ENCODE assay signal across 9 cellular contexts in the genomic region with DNA sequence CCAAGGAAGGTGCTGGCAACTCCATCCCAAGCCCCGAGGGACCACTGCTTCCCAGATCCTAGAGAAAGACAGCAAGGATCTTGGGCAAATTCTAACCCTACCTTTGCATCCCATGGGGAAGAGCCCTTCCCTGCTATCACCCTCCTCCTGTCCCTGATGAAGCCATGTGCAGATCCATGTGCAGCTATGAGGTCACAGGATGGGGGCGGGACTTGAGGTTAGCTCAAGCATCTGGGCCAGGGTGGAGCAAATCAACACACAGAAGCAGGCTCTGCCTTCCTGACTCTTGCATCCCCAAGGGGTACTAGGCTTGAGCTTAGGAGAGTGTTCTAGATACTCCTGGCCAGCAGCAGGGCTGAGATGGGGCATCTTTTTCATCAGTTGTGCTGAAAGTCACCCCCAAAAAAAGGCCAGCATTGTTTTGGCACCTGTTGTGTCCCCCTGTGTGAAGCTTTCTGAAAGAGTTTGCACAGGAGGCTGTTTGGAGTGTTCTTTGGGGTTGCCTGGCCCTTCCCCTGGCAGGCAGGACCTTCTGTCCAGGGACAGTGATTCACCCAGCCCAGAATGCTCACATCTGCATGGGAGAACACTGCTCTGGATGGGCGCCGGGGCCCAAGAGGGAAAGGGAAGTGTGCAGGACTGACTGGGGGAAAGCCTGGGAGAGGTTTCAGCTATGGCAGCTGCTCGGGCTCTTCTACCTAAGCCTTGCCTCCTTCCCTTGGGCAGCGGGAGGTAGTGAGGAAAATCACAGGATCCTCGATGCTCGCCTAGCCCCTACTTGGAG. TPM values are rescaled to one million over a fixed set of nuclear protein-coding genes. Genes with fewer than 3 reads are reported as not detected.
A peak's percentile ranks its signal among the peaks of the same experiment; 100 is the strongest.
DNase-seq lines count a peak whose midpoint lies in the region; ATAC-seq, FAIRE-seq and TF ChIP-seq lines count a peak whose summit lies in the region.
"Had no signal": no experiment of that assay in that cellular context is flagged by ENCODE, and none has a peak within 500 bp of the region (broad histone marks: within the 10 kb centered on the region; RNA-seq: fewer than 3 reads in every experiment).

No MANE protein-coding gene starts in this region.

- H3K18ac ChIP-seq in neuronal stem cell (ENCODE audit: low read length) = no peak overlapping the region

- no peak for TF ChIP-seq CTCF in CD14-positive monocyte (IDR thresholded peaks at IDR 0.05)
- no peak for TF ChIP-seq CTCF in epithelial cell of esophagus (IDR thresholded peaks at IDR 0.05; ENCODE audit: insufficient read depth, low read depth, low read length, missing control alignments)

- H3K4me2 ChIP-seq in neuronal stem cell (ENCODE audit: insufficient read depth, low read length, poor library complexity, severe bottlenecking) = no peak overlapping the region

- H3K4me1 ChIP-seq in small intestine (ENCODE audit: control insufficient read depth in 2 of 2, insufficient read depth in 1 of 2, low read depth in 1 of 2, low read length in 1 of 2) (peaks cover 0 to 18% of the 10 kb centered on the region in 2 donors), neuronal stem cell (ENCODE audit: control insufficient read depth in 2 of 2, insufficient read depth in 1 of 2, low read depth in 1 of 2, low read length in 2 of 2) (peaks cover 2 to 3% of the 10 kb centered on the region in 2 donors)

- CTCF ChIA-PET in activated CD4-positive, alpha-beta T cell treated with anti-CD3 and anti-CD28 coated beads, Interleukin-2, amount 10 ng/mL, durations not matched to agents 7 days and 5 days (lab: Charles Lee) = interaction anchor here (0.6 to 4.0 kb wide), 5 partner anchors 11 to 62 kb away, joined by 4 to 25 read pairs (median 5); no protein-coding TSS in a partner anchor

- H4K91ac ChIP-seq in neuronal stem cell (ENCODE audit: low read depth, low read length, poor library complexity) = no peak overlapping the region

- H3K9me3 ChIP-seq in small intestine (ENCODE audit: control insufficient read depth, low read depth) (no peaks in the 10 kb centered on the region), neuronal stem cell (replicated peaks in 1 of 2; ENCODE audit: control insufficient read depth in 2 of 2, insufficient read depth in 1 of 2, low read depth in 1 of 2, low read length in 2 of 2) (no peaks in the 10 kb centered on the region)

- no peak overlapping the region for H3K23ac ChIP-seq in neuronal stem cell (ENCODE audit: low read depth, low read length, poor library complexity)

- peaks cover 68% of the 10 kb centered on the region for H3K4me1 Mint-ChIP-seq in CD14-positive monocyte
- peaks cover 69% of the 10 kb centered on the region for H3K4me1 Mint-ChIP-seq in activated CD4-positive, alpha-beta T cell treated with anti-CD3 and anti-CD28 coated beads, Interleukin-2, amount 10 ng/mL, durations not matched to agents 7 days and 5 days

- no peaks in the 10 kb centered on the region for H3K79me1 ChIP-seq in neuronal stem cell (ENCODE audit: low read depth, low read length)

- no peaks in the 10 kb centered on the region for H3K9me3 Mint-ChIP-seq in CD14-positive monocyte
- H3K9me3 Mint-ChIP-seq in activated CD4-positive, alpha-beta T cell treated with anti-CD3 and anti-CD28 coated beads, Interleukin-2, amount 10 ng/mL, durations not matched to agents 7 days and 5 days = no peaks in the 10 kb centered on the region

- H3K27me3 ChIP-seq in small intestine (ENCODE audit: control insufficient read depth in 2 of 2, insufficient read depth in 2 of 2, low read length in 2 of 2) = no peaks in the 10 kb centered on the region
- H3K27me3 ChIP-seq in neuronal stem cell (ENCODE audit: control insufficient read depth in 3 of 3, insufficient read depth in 3 of 3, low read depth in 1 of 3, low read length in 3 of 3) = peaks cover 0 to 51% (median 0%) of the 10 kb centered on the region in 3 experiments
- H3K27me3 ChIP-seq: cardiac muscle cell had no signal

- peaks cover 0 to 11% (median 3%) of the 10 kb centered on the region in 3 donors for H3K27me3 Mint-ChIP-seq in CD14-positive monocyte (ENCODE audit: low read depth in 3 of 3)
- no peaks in the 10 kb centered on the region for H3K27me3 Mint-ChIP-seq in activated CD4-positive, alpha-beta T cell treated with anti-CD3 and anti-CD28 coated beads, Interleukin-2, amount 10 ng/mL, durations not matched to agents 7 days and 5 days

- 74 to 83% (median 81%) methylated on average over 4 to 8 of the region's 8 CpGs for WGBS in small intestine, 3 donors
- WGBS in neuronal stem cell (ENCODE audit: extremely low coverage in 2 of 2, insufficient read length in 2 of 2, insufficient replicate concordance in 1 of 2), 2 donors = no CpG with 5 or more reads among the region's 8 CpGs

- POLR2A ChIA-PET in activated CD4-positive, alpha-beta T cell treated with anti-CD3 and anti-CD28 coated beads, Interleukin-2, amount 10 ng/mL, durations not matched to agents 7 days and 5 days (lab: Charles Lee) = no interaction called here

- no peak overlapping the region for H2BK5ac ChIP-seq in neuronal stem cell (ENCODE audit: low read length)

- intact Hi-C loops in CD14-positive monocyte (cut with micrococcal nuclease) = loop anchor here in 1 of 2 donors (2.0 kb wide), 1 partner anchor 18 kb away; no protein-coding TSS in a partner anchor

- no peak for ATAC-seq in GM18519 (IDR thresholded peaks at IDR 0.05; ENCODE audit: low FRiP score, unreplicated experiment)

- no peak overlapping the region for H3K14ac ChIP-seq in neuronal stem cell (ENCODE audit: low read length)

- no peak for FAIRE-seq in small intestine (lab: Jason Lieb, UNC)

- no peaks in the 10 kb centered on the region for H3K36me3 Mint-ChIP-seq in CD14-positive monocyte
- peaks cover 4% of the 10 kb centered on the region for H3K36me3 Mint-ChIP-seq in activated CD4-positive, alpha-beta T cell treated with anti-CD3 and anti-CD28 coated beads, Interleukin-2, amount 10 ng/mL, durations not matched to agents 7 days and 5 days (ENCODE audit: low read depth)

- no peak overlapping the region for H3K4me3 ChIP-seq in epithelial cell of esophagus (ENCODE audit: low read length)
- H3K4me3 ChIP-seq in small intestine (ENCODE audit: low read depth in 1 of 2, low read length in 2 of 2) = no peak overlapping the region
- H3K4me3 ChIP-seq in neuronal stem cell (ENCODE audit: low read length in 2 of 2) = no peak overlapping the region
- H3K4me3 ChIP-seq: cardiac muscle cell had no signal

- H3K27ac Mint-ChIP-seq in CD14-positive monocyte = peak overlapping the region; percentile 65 to 99 (median 72)
- H3K27ac Mint-ChIP-seq in activated CD4-positive, alpha-beta T cell treated with anti-CD3 and anti-CD28 coated beads, Interleukin-2, amount 10 ng/mL, durations not matched to agents 7 days and 5 days = peak overlapping the region; percentile 83

- H2BK120ac ChIP-seq in neuronal stem cell (ENCODE audit: low read depth, low read length) = no peak overlapping the region

- no peak overlapping the region for H3K9ac ChIP-seq in neuronal stem cell (ENCODE audit: low read depth, low read length, poor library complexity)

- DNase-seq in CD14-positive monocyte (ENCODE audit: low spot score) = peak; percentile 52
- DNase-seq in HT1080 (ENCODE audit: low read depth) = peak; percentile 65
- peak; percentile 80 for DNase-seq in activated CD4-positive, alpha-beta T cell treated with anti-CD3 and anti-CD28 coated beads, Interleukin-2, amount 10 ng/mL, durations not matched to agents 7 days and 5 days
- DNase-seq in epithelial cell of esophagus (ENCODE audit: low read depth) = peak; percentile 64
- DNase-seq in small intestine = peak; percentile 51
- no peak for DNase-seq in DMS79 (lab: John Stamatoyannopoulos, UW)
- DNase-seq in neuronal stem cell (ENCODE audit: low spot score) = no peak

- H2AK5ac ChIP-seq in neuronal stem cell (ENCODE audit: low read depth, low read length) = no peak overlapping the region

- H2BK15ac ChIP-seq in neuronal stem cell (ENCODE audit: low read length) = no peak overlapping the region

- no peak overlapping the region for H4K8ac ChIP-seq in neuronal stem cell (ENCODE audit: low read depth, low read length)

- no peak overlapping the region for H3K4me3 Mint-ChIP-seq in CD14-positive monocyte
- peak overlapping the region; percentile 22 for H3K4me3 Mint-ChIP-seq in activated CD4-positive, alpha-beta T cell treated with anti-CD3 and anti-CD28 coated beads, Interleukin-2, amount 10 ng/mL, durations not matched to agents 7 days and 5 days

- no peak overlapping the region for H2AFZ ChIP-seq in neuronal stem cell (ENCODE audit: low read length)

- H2BK12ac ChIP-seq in neuronal stem cell (ENCODE audit: low read length) = no peak overlapping the region

- no peaks in the 10 kb centered on the region for H3K36me3 ChIP-seq in small intestine (ENCODE audit: control insufficient read depth in 2 of 2, insufficient read depth in 2 of 2, low read length in 2 of 2)
- H3K36me3 ChIP-seq in neuronal stem cell (replicated peaks in 1 of 2; ENCODE audit: control insufficient read depth in 2 of 2, insufficient read depth in 2 of 2, low read length in 2 of 2) = no peaks in the 10 kb centered on the region
- H3K36me3 ChIP-seq: cardiac muscle cell had no signal

- H3K4ac ChIP-seq in neuronal stem cell (ENCODE audit: low read length) = no peak overlapping the region

- H3K27ac ChIP-seq in small intestine (ENCODE audit: low read depth in 1 of 2, low read length in 1 of 2) (peak overlapping the region in 1 of 2 donors; percentile 100), neuronal stem cell (replicated peaks; ENCODE audit: low read length) (no peak overlapping the region)
- H3K27ac ChIP-seq: cardiac muscle cell had no signal

RNA-seq across cellular contexts. Expression of a gene that starts 50.8 kb away (rescaled TPM):
- 10 to 100 TPM; 11.4 to 11.8 TPM for polyA plus RNA-seq in CD14-positive monocyte
- 39.6 and 55.5 TPM in 2 replicates for total RNA-seq in HT1080 (2014; rRNA removed; shearing (Covaris generic))
- 55.6 and 56.7 TPM in 2 replicates for polyA plus RNA-seq in HT1080 (2015; cell fraction: cytosol; rRNA removed)
- polyA plus RNA-seq in HT1080 (2015; cell fraction: nucleus; rRNA removed) = 38.4 and 40.4 TPM in 2 replicates
- total RNA-seq in activated CD4-positive, alpha-beta T cell treated with anti-CD3 and anti-CD28 coated beads, Interleukin-2, amount 10 ng/mL, durations not matched to agents 7 days and 5 days = 10 to 100 TPM; 68.9 to 73.4 TPM
- polyA plus RNA-seq in small intestine = 10 to 100 TPM in 2 of 3 donors, 1 to 10 TPM in 1; 2.9 to 18.2 (median 13.2) TPM
- 67.0 TPM for polyA plus RNA-seq in neuronal stem cell (2013, experiment 1 of 2)
- 67.3 TPM for polyA plus RNA-seq in neuronal stem cell (2013, experiment 2 of 2)

Comparison
In these comparisons a context has a peak if more than half of its experiments do, and no peak if none do; other contexts are left out.
1. DNase-seq: peak in CD14-positive monocyte (single experiment), HT1080 (single experiment), activated CD4-positive, alpha-beta T cell treated with anti-CD3 and anti-CD28 coated beads, Interleukin-2, amount 10 ng/mL, durations not matched to agents 7 days and 5 days (single experiment), epithelial cell of esophagus (single experiment) and small intestine (single experiment); none in DMS79 (single experiment) and neuronal stem cell (single experiment).